In the genomic region with DNA sequence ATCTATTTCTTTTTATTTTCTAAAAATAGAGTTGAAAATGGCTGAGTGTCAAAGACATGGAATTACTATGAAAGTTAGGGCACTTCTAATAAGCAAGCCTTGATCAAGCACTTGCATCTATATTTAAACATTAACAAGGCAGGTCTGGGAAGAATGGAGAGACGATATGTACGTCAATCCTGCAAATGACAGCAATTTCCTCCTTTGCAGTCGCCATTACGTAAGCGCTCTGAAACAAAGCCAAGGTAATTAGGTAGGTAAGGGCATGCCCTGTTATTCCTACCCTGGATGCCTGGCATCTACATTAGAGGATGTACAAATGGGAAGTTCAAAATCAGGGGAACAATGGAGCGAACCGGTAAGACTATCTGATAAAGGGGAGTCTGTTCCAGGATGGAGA, we compare ENCODE assay signal across 19 cellular contexts.
A peak's percentile ranks its signal among the peaks of the same experiment; 100 is the strongest.
DNase-seq lines count a peak whose midpoint lies in the region; ATAC-seq lines count a peak whose summit lies in the region.
"Had no signal": no experiment of that assay in that cellular context is flagged by ENCODE, and none has a peak within 500 bp of the region (broad histone marks: within the 10 kb centered on the region; RNA-seq: fewer than 3 reads in every experiment).

No MANE protein-coding gene starts in this region.

- intact Hi-C loops in sciatic nerve (cut with DNase I): no loop called here

- DNase-seq in NCI-H1417 (lab: John Stamatoyannopoulos, UW) (peak in 2 of 3 experiments; percentile 23 to 49), NCI-H1417 treated with DMSO at 0.1 percent for 48 hours (lab: John Stamatoyannopoulos, UW) (no peak), NCI-H1092 treated with DMSO at 0.1 percent for 48 hours (lab: John Stamatoyannopoulos, UW) (peak; percentile 83), NCI-H460 (ENCODE audit: extremely low read depth, low read depth) (peak; percentile 90), lung microvascular endothelial cell (ENCODE audit: low read depth in 2 of 2) (peak; percentile 46 to 62), sciatic nerve (ENCODE audit: low spot score) (no peak)
- no peak for DNase-seq in activated effector memory CD4-positive, alpha-beta T cell treated with anti-CD3 and anti-CD28 coated beads, Interleukin-2, amount 50 U/mL, for 16 hours
- DNase-seq: AML-193, DND-41, GM23248, Karpas-422, MG63, NCI-H1048, NCI-H2227 treated with DMSO at 0.1 percent for 48 hours, NCI-H526 treated with DMSO at 0.1 percent for 48 hours, SIG-M5, T-cell had no signal

- no peak for ATAC-seq in sciatic nerve
- no peak for ATAC-seq in HG02623 (IDR thresholded peaks at IDR 0.05; ENCODE audit: unreplicated experiment)
- ATAC-seq: SK-N-SH treated with all-trans-retinoic acid at 6 μM for 48 hours, T-cell had no signal

Comparison
In these comparisons a context has a peak if more than half of its experiments do, and no peak if none do; other contexts are left out.
1. DNase-seq: peak in NCI-H1417 (2 of 3), NCI-H1092 treated with DMSO at 0.1 percent for 48 hours (single experiment), NCI-H460 (single experiment) and lung microvascular endothelial cell (2 of 2); none in NCI-H1417 treated with DMSO at 0.1 percent for 48 hours (single experiment), sciatic nerve (single experiment) and activated effector memory CD4-positive, alpha-beta T cell treated with anti-CD3 and anti-CD28 coated beads, Interleukin-2, amount 50 U/mL, for 16 hours (single experiment).